Comparison of ENCODE assay signal across 8 cellular contexts in genomic region chr12:75977952-75978671, GRCh38. TPM values are rescaled to one million over a fixed set of nuclear protein-coding genes. Genes with fewer than 3 reads are reported as not detected.
DNase-seq lines count a peak whose midpoint lies in the region; ATAC-seq and TF ChIP-seq lines count a peak whose summit lies in the region.

No MANE protein-coding gene starts in this region.

- CTCF ChIA-PET in GM10248 (lab: Yijun Ruan, JAX), result interaction anchor here (1.8 to 2.2 kb wide), 3 partner anchors 22 to 54 kb away, joined by 4 to 6 read pairs (median 6); partner anchors contain the start of gene PHLDA1

- peaks cover 63% of the 10 kb centered on the region for H3K4me1 Mint-ChIP-seq in HFFc6 (ENCODE audit: low read depth)
- peaks cover 12% of the 10 kb centered on the region for H3K4me1 Mint-ChIP-seq in memory B cell

- POLR2A ChIA-PET in GM10248 (lab: Yijun Ruan, JAX), result no interaction called here

- H3K9me3 Mint-ChIP-seq in HFFc6, result no peaks in the 10 kb centered on the region
- no peaks in the 10 kb centered on the region for H3K9me3 Mint-ChIP-seq in memory B cell

- peak; percentile 97 for ATAC-seq in memory B cell (ENCODE audit: low read depth)

- TF ChIP-seq CTCF in GM10248 (IDR thresholded peaks at IDR 0.05; ENCODE audit: control extremely low read depth, extremely low read depth, low read depth, missing control alignments) (no peak), HFFc6 (IDR thresholded peaks at IDR 0.05) (peak; percentile 42)

- H3K36me3 Mint-ChIP-seq in HFFc6 (ENCODE audit: low read depth) (no peaks in the 10 kb centered on the region), memory B cell (no peaks in the 10 kb centered on the region)

- H3K4me3 Mint-ChIP-seq in HFFc6, result peak overlapping the region; percentile 80
- H3K4me3 Mint-ChIP-seq in memory B cell, result no peak overlapping the region

- DNase-seq in GM10248 (ENCODE audit: extremely low spot score) (peak; percentile 75), HFFc6 (peak; percentile 100), MV-4-11 (lab: John Stamatoyannopoulos, UW) (peak; percentile 99), dedifferentiated amniotic fluid mesenchymal stem cell (ENCODE audit: extremely low spot score) (peak; percentile 100), memory B cell (ENCODE audit: low spot score in 2 of 2) (peak in 1 of 2 donors; percentile 28), NCI-H524 (lab: John Stamatoyannopoulos, UW) (no peak)
- DNase-seq in activated CD4-positive, alpha-beta T cell treated with anti-CD3 and anti-CD28 coated beads for 48 hours, result peak; percentile 81
- DNase-seq in stimulated activated CD8-positive, alpha-beta memory T cell treated with anti-CD3 and anti-CD28 coated beads, Interleukin-12 subunit alpha, Interleukin-12 subunit beta, amount 100 ng/mL, for 4 hours (ENCODE audit: low read depth), result peak; percentile 53

- H3K27ac Mint-ChIP-seq in HFFc6 (peak overlapping the region; percentile 99), memory B cell (peak overlapping the region; percentile 69)

- H3K27me3 Mint-ChIP-seq in HFFc6 (ENCODE audit: insufficient read depth) (no peaks in the 10 kb centered on the region), memory B cell (no peaks in the 10 kb centered on the region)

RNA-seq across cellular contexts. Expression of gene PHLDA1, which starts 53.5 kb away (rescaled TPM):
- total RNA-seq in HFFc6 (2021; fragmentation: NEBNext Ultra II Directional; extraction: Animal tissue kit (Norgen Biotek cat#: 25700)), result 10 to 100 TPM; 49.2 to 81.5 (median 76.2) TPM

Comparison
In these comparisons a context has a peak if more than half of its experiments do, and no peak if none do; other contexts are left out.
1. DNase-seq: peak in GM10248 (single experiment), HFFc6 (single experiment), MV-4-11 (single experiment), activated CD4-positive, alpha-beta T cell treated with anti-CD3 and anti-CD28 coated beads for 48 hours (single experiment), dedifferentiated amniotic fluid mesenchymal stem cell (single experiment) and stimulated activated CD8-positive, alpha-beta memory T cell treated with anti-CD3 and anti-CD28 coated beads, Interleukin-12 subunit alpha, Interleukin-12 subunit beta, amount 100 ng/mL, for 4 hours (single experiment); none in NCI-H524 (0 of 2).